Comparison of ENCODE assay signal across 27 cellular contexts in genomic region chr6:164023535-164023934, GRCh38.
"Had no signal": no experiment of that assay in that cellular context is flagged by ENCODE, and none has a peak within 500 bp of the region (broad histone marks: within the 10 kb centered on the region; RNA-seq: fewer than 3 reads in every experiment).

No MANE protein-coding gene starts in this region.

- H3K27me3 ChIP-seq: body of pancreas, esophagus squamous epithelium had no signal

- H3K36me3 ChIP-seq: adrenal gland, esophagus squamous epithelium had no signal

- H3K4me3 ChIP-seq: adrenal gland, body of pancreas, esophagus squamous epithelium had no signal

- H3K27ac ChIP-seq: adrenal gland, body of pancreas, esophagus squamous epithelium had no signal

- ATAC-seq: activated CD4-positive, alpha-beta T cell treated with anti-CD3 and anti-CD28 coated beads for 36 hours; activated CD8-positive, alpha-beta memory T cell treated with anti-CD3 and anti-CD28 coated beads, Interleukin-2, amount 10 ng/mL, durations not matched to agents 7 days and 5 days; activated CD8-positive, alpha-beta T cell treated with anti-CD3 and anti-CD28 coated beads, Interleukin-2, amount 10 ng/mL, durations not matched to agents 7 days and 5 days; activated naive CD8-positive, alpha-beta T cell treated with anti-CD3 and anti-CD28 coated beads, Interleukin-2, amount 50 U/mL, for 24 hours; body of pancreas; effector memory CD8-positive, alpha-beta T cell had no signal

- H3K4me1 ChIP-seq: adrenal gland, body of pancreas, esophagus squamous epithelium had no signal

- H3K9me3 ChIP-seq: adrenal gland, body of pancreas, esophagus squamous epithelium had no signal

- DNase-seq: activated CD4-positive, alpha-beta memory T cell treated with anti-CD3 and anti-CD28 coated beads for 36 hours; activated CD4-positive, alpha-beta T cell treated with anti-CD3 and anti-CD28 coated beads for 36 hours; activated CD4-positive, alpha-beta T cell treated with anti-CD3 and anti-CD28 coated beads, Interleukin-2, amount 10 ng/mL, durations not matched to agents 24 days and 14 days; activated CD4-positive, CD25-positive, alpha-beta regulatory T cell; activated CD4-positive, CD25-positive, alpha-beta regulatory T cell treated with anti-CD3 and anti-CD28 coated beads, Interleukin-2, amount 50 U/mL, for 72 hours; activated CD8-positive, alpha-beta memory T cell treated with anti-CD3 and anti-CD28 coated beads, Interleukin-2, amount 10 ng/mL, durations not matched to agents 7 days and 5 days; activated CD8-positive, alpha-beta memory T cell treated with anti-CD3 and anti-CD28 coated beads, Interleukin-2, amount 50 U/mL, for 4 hours; activated CD8-positive, alpha-beta T cell treated with anti-CD3 and anti-CD28 coated beads, Interleukin-2, amount 10 ng/mL, durations not matched to agents 7 days and 5 days; activated effector memory CD4-positive, alpha-beta T cell treated with anti-CD3 and anti-CD28 coated beads, Interleukin-2, amount 50 U/mL, for 16 hours; activated naive CD4-positive, alpha-beta T cell treated with anti-CD3 and anti-CD28 coated beads for 36 hours; activated naive CD8-positive, alpha-beta T cell treated with anti-CD3 and anti-CD28 coated beads for 36 hours; activated naive CD8-positive, alpha-beta T cell treated with anti-CD3 and anti-CD28 coated beads, Interleukin-2, amount 50 U/mL, for 24 hours; activated T-cell treated with anti-CD3 and anti-CD28 coated beads, Interleukin-2, amount 50 U/mL, for 1 hour; activated T-cell treated with anti-CD3 and anti-CD28 coated beads, Interleukin-2, amount 50 U/mL, for 48 hours; adrenal gland; amygdala; aorta; body of pancreas; caudate nucleus; cortex of kidney; dermis blood vessel endothelial cell; effector CD4-positive, alpha-beta T cell; effector memory CD8-positive, alpha-beta T cell; erythroblast; esophagus squamous epithelium; foreskin melanocyte; T-helper 2 cell had no signal
